9 cellular contexts compared by ENCODE assay signal in the genomic region with DNA sequence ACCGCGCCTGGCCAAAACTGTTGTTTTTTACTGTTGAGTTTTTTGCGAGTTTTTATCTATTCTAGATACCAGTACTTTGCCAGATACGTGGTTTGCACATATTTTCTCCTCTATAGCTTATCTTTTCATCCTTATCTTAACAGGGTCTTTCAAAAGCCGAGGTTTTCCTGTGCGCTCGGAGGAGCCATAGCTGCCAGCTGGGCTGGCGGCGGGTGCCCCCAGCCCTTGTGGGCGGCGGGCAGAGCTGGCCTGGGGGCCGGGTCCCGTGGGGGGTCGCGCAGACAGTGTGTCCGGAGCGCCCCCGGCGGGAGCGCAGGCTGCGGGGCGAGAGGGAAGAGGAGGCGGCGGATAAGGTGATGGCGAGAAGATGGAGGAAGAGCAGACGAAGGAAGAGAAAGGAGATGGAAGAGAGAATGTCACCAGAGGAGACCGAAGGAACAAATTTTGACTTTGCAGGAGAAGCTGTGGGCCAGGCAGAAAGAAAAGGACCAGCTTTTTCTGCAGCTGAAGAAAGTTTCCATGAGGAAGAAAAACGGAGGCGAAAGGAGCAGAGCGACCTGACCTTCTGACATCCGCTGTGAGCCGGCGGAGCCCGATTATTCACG. TPM values are rescaled to one million over a fixed set of nuclear protein-coding genes. Genes with fewer than 3 reads are reported as not detected.
DNase-seq lines count a peak whose midpoint lies in the region; ATAC-seq and TF ChIP-seq lines count a peak whose summit lies in the region.
"Had no signal": no experiment of that assay in that cellular context is flagged by ENCODE, and none has a peak within 500 bp of the region (broad histone marks: within the 10 kb centered on the region; RNA-seq: fewer than 3 reads in every experiment).

No MANE protein-coding gene starts in this region.

- peak overlapping the region; percentile 72 for H3K23ac ChIP-seq in IMR-90 (ENCODE audit: low read depth, low read length)

- no peak overlapping the region for H2BK20ac ChIP-seq in IMR-90 (ENCODE audit: low read depth, low read length)

- H3K9ac ChIP-seq in DND-41 (ENCODE audit: low read depth, low read length) (peak overlapping the region; percentile 42), IMR-90 (ENCODE audit: low read depth, low read length) (peak overlapping the region; percentile 13; the same call in 1 of the 2 replicates), neural progenitor cell (no peak overlapping the region)

- H3K9me1 ChIP-seq in IMR-90 (ENCODE audit: insufficient read depth, low read length), result no peaks in the 10 kb centered on the region

- H3K4me3 ChIP-seq in DND-41 (ENCODE audit: low read depth in 1 of 2, low read length in 2 of 2), result peak overlapping the region; percentile 12 to 53; a peak in 3 of 4 replicates
- no peak overlapping the region for H3K4me3 ChIP-seq in IMR-90 (ENCODE audit: insufficient read depth, low read depth, low read length)
- H3K4me3 ChIP-seq in dorsolateral prefrontal cortex, result peak overlapping the region; percentile 41 to 79 (median 64)
- no peak overlapping the region for H3K4me3 ChIP-seq in neural progenitor cell

- H3K4me1 Mint-ChIP-seq in neural progenitor cell, result peaks cover 8% of the 10 kb centered on the region

- DNase-seq in DND-41, result no peak
- DNase-seq in IMR-90, result no peak
- DNase-seq in dorsolateral prefrontal cortex, result peak in 1 of 10 donors; percentile 43
- no peak for DNase-seq in neural progenitor cell (ENCODE audit: low spot score)
- DNase-seq in erythroblast (lab: John Stamatoyannopoulos, UW), result no peak
- DNase-seq in putamen (ENCODE audit: low spot score), result no peak
- DNase-seq in stimulated activated naive CD4-positive, alpha-beta T cell treated with Interleukin-2 at 50 U/mL for 16 hours (lab: John Stamatoyannopoulos, UW), result no peak

- no peak overlapping the region for H3K27ac ChIP-seq in DND-41 (ENCODE audit: low read length)
- H3K27ac ChIP-seq in IMR-90 (ENCODE audit: insufficient read depth, low read length), result no peak overlapping the region
- peak overlapping the region in 56 of 59 donors; percentile 1 to 92 (median 74) for H3K27ac ChIP-seq in dorsolateral prefrontal cortex
- no peak overlapping the region for H3K27ac ChIP-seq in neural progenitor cell

- dilution Hi-C loops in IMR-90 (cut with HindIII; ENCODE audit: low sequenced_read_pairs, unreplicated experiment), result no loop called here

- no peaks in the 10 kb centered on the region for H3K36me3 Mint-ChIP-seq in neural progenitor cell

- 0 out of 2 replicates have a peak overlapping the region, but pooled peaks have one; percentile 19 for H2BK120ac ChIP-seq in IMR-90 (ENCODE audit: low read depth, low read length)

- BruUV-seq in IMR-90 (replicated peaks; lab: Mats Ljungman, UMichigan), result no TSS peak

- H3K4me1 ChIP-seq in DND-41 (ENCODE audit: insufficient read depth, low read length) (peaks cover 20% of the 10 kb centered on the region), IMR-90 (ENCODE audit: control insufficient read depth, insufficient read depth, low read length) (peaks cover 4% of the 10 kb centered on the region; the same call in 1 of the 2 replicates), neural progenitor cell (no peaks in the 10 kb centered on the region)

- 0 out of 2 replicates have a peak overlapping the region, but pooled peaks have one; percentile 3 for H3K14ac ChIP-seq in IMR-90 (replicated peaks; ENCODE audit: low read depth, low read length)

- CTCF ChIA-PET in IMR-90 (lab: Yijun Ruan, JAX), result no interaction called here

- no peaks in the 10 kb centered on the region for H3K9me3 Mint-ChIP-seq in neural progenitor cell

- WGBS in IMR-90 (ENCODE audit: extremely low coverage in 2 of 2, insufficient read length in 1 of 2), 2 experiments, result 15% methylated on average over 16 of the region's 35 CpGs; no CpG with 5 or more reads in 1 of the 2 experiments

- no peak for TF ChIP-seq POLR2A in IMR-90 (IDR thresholded peaks at IDR 0.05; ENCODE audit: low read depth, low read length)
- no peak for TF ChIP-seq POLR2A in erythroblast (IDR thresholded peaks at IDR 0.05; ENCODE audit: low read length)

- H3K27me3 Mint-ChIP-seq in neural progenitor cell (ENCODE audit: insufficient read depth, low read depth), result no peaks in the 10 kb centered on the region

- H2AFZ ChIP-seq in DND-41 (ENCODE audit: low read depth, low read length) (peak overlapping the region; percentile 79), IMR-90 (replicated peaks; ENCODE audit: low read length, poor library complexity) (peak overlapping the region; percentile 84), neural progenitor cell (replicated peaks) (peak overlapping the region; percentile 72)

- no peaks in the 10 kb centered on the region for H3F3A ChIP-seq in neural progenitor cell (ENCODE audit: low read depth)

- no peak overlapping the region for H3K27ac Mint-ChIP-seq in neural progenitor cell

- H2AK9ac ChIP-seq in IMR-90 (replicated peaks; ENCODE audit: low read depth, low read length, poor library complexity), result peak overlapping the region; percentile 19

- ATAC-seq in DND-41 (ENCODE audit: insufficient read depth, low read depth) (peak; percentile 70), GM21360 (IDR thresholded peaks at IDR 0.05; ENCODE audit: unreplicated experiment) (peak; percentile 24), IMR-90 (ENCODE audit: low read depth) (peak; percentile 19; the same call in 1 of the 2 replicates)

- in situ Hi-C loops in IMR-90 (cut with MboI; ENCODE audit: low sequenced_read_pairs), result no loop called here

- intact Hi-C loops in IMR-90 (cut with micrococcal nuclease), result no loop called here
- intact Hi-C loops in dorsolateral prefrontal cortex (cut with DNase I), result no loop called here

- no peak overlapping the region for H3K4me3 Mint-ChIP-seq in neural progenitor cell

- H3K4me2 ChIP-seq in DND-41 (ENCODE audit: insufficient read depth, low read length) (peak overlapping the region; percentile 69), IMR-90 (ENCODE audit: low read depth, low read length) (peak overlapping the region; percentile 78), neural progenitor cell (peak overlapping the region; percentile 38)

- no peak for TF ChIP-seq CTCF in DND-41 (IDR thresholded peaks at IDR 0.05; ENCODE audit: borderline replicate concordance, extremely low read depth, low read length, poor library complexity, severe bottlenecking)
- TF ChIP-seq CTCF in IMR-90 (conservative IDR thresholded peaks at IDR 0.05; ENCODE audit: low read depth, low read length), result no peak
- no peak for TF ChIP-seq CTCF in dorsolateral prefrontal cortex (IDR thresholded peaks at IDR 0.05 in 54 of 56, conservative IDR thresholded peaks at IDR 0.05 in 2 of 56; ENCODE audit: low read depth in 1 of 56, partially characterized antibody in 56 of 56)
- peak; percentile 8 for TF ChIP-seq CTCF in neural progenitor cell (IDR thresholded peaks at IDR 0.05)

- H3K4ac ChIP-seq in IMR-90 (ENCODE audit: low read depth, low read length), result no peak overlapping the region

- H4K8ac ChIP-seq in IMR-90 (ENCODE audit: low read depth in 2 of 2, low read length in 2 of 2), result peak overlapping the region; percentile 29 to 60; a peak in 3 of 4 replicates

- H3K27me3 ChIP-seq in DND-41 (ENCODE audit: insufficient read depth, low read length, poor library complexity) (peaks cover 24% of the 10 kb centered on the region), IMR-90 (ENCODE audit: control insufficient read depth, insufficient read depth, low read length) (peaks cover 1% of the 10 kb centered on the region; the same call in 1 of the 2 replicates), dorsolateral prefrontal cortex (no peaks in the 10 kb centered on the region), neural progenitor cell (peaks cover 11% of the 10 kb centered on the region)

- H4K5ac ChIP-seq in IMR-90 (ENCODE audit: low read depth, low read length), result no peak overlapping the region; the same call in 1 of the 2 replicates

- H3K9me3 ChIP-seq in DND-41 (ENCODE audit: insufficient read depth, low read length, severe bottlenecking) (no peaks in the 10 kb centered on the region), IMR-90 (ENCODE audit: control insufficient read depth, insufficient read depth, low read length) (no peaks in the 10 kb centered on the region), neural progenitor cell (ENCODE audit: low read depth) (no peaks in the 10 kb centered on the region)

- POLR2A ChIA-PET in IMR-90 (lab: Charles Lee; ENCODE audit: unreplicated experiment), result interaction anchor here (1.2 kb wide), 1 partner anchor 11 kb away, joined by 5 read pairs; a partner anchor contains a TSS

- H4K20me1 ChIP-seq in DND-41 (ENCODE audit: insufficient read depth, low read length), result peaks cover 6% of the 10 kb centered on the region; the same call in 1 of the 2 replicates
- no peaks in the 10 kb centered on the region for H4K20me1 ChIP-seq in IMR-90 (ENCODE audit: insufficient read depth, low read length)
- H4K20me1 ChIP-seq in neural progenitor cell (ENCODE audit: low read depth), result no peaks in the 10 kb centered on the region

- no peaks in the 10 kb centered on the region for H3K79me2 ChIP-seq in DND-41 (ENCODE audit: insufficient read depth, low read length)
- H3K79me2 ChIP-seq in neural progenitor cell (ENCODE audit: low read depth), result no peaks in the 10 kb centered on the region

- no peak for TF ChIP-seq RAD21 in IMR-90 (IDR thresholded peaks at IDR 0.05; ENCODE audit: low read length)

- no peak overlapping the region for H3K56ac ChIP-seq in IMR-90 (ENCODE audit: extremely low read depth, insufficient read depth, low read length)

- no peak overlapping the region for H3K18ac ChIP-seq in IMR-90 (ENCODE audit: low read depth, low read length)

- no peak overlapping the region for H2BK5ac ChIP-seq in IMR-90 (ENCODE audit: low read depth, low read length, poor library complexity, severe bottlenecking)

- H2BK15ac ChIP-seq in IMR-90 (ENCODE audit: low read depth, low read length), result no peak overlapping the region

- H4K91ac ChIP-seq in IMR-90 (ENCODE audit: insufficient read depth, low read depth, low read length), result no peak overlapping the region

- no peaks in the 10 kb centered on the region for H3K79me1 ChIP-seq in IMR-90 (ENCODE audit: low read depth in 1 of 2, low read length in 2 of 2)

- no peaks in the 10 kb centered on the region for H3K36me3 ChIP-seq in DND-41 (ENCODE audit: insufficient read depth, low read length)
- H3K36me3 ChIP-seq in IMR-90 (ENCODE audit: control insufficient read depth, insufficient read depth, low read length), result no peaks in the 10 kb centered on the region
- no peaks in the 10 kb centered on the region for H3K36me3 ChIP-seq in neural progenitor cell

- H2AK5ac ChIP-seq in IMR-90 (ENCODE audit: low read depth, low read length), result no peak overlapping the region

RNA-seq across cellular contexts. Expression of a gene that starts 11.0 kb away (rescaled TPM):
- total RNA-seq in IMR-90 (2012; rRNA removed) (310 and 449 TPM in 2 replicates), dorsolateral prefrontal cortex (100 to 1,000 TPM; 281 to 995 (median 685) TPM), neural progenitor cell (ENCODE audit: low replicate concordance) (841 and 1,764 TPM in 2 replicates)
- polyA plus RNA-seq in IMR-90 (2012; rRNA removed), result 259 and 320 TPM in 2 replicates
- polyA plus RNA-seq in IMR-90 (2012; cell fraction: cytosol; rRNA removed), result 50.3 and 161 TPM in 2 replicates
- 69.0 and 691 TPM in 2 replicates for polyA plus RNA-seq in IMR-90 (2012; cell fraction: nucleus; rRNA removed; ENCODE audit: low replicate concordance)

RNA-seq across cellular contexts. Expression of a gene that starts 33.9 kb away (rescaled TPM):
- 19.5 and 34.4 TPM in 2 replicates for total RNA-seq in IMR-90 (2012; rRNA removed)
- 21.2 and 27.9 TPM in 2 replicates for polyA plus RNA-seq in IMR-90 (2012; rRNA removed)
- polyA plus RNA-seq in IMR-90 (2012; cell fraction: cytosol; rRNA removed), result 2.6 and 6.5 TPM in 2 replicates
- polyA plus RNA-seq in IMR-90 (2012; cell fraction: nucleus; rRNA removed; ENCODE audit: low replicate concordance), result 4.0 and 15.8 TPM in 2 replicates
- 10 to 100 TPM in 114 of 120 experiments, 1 to 10 TPM in 6; 8.3 to 25.2 (median 14.2) TPM for total RNA-seq in dorsolateral prefrontal cortex
- 127 and 187 TPM in 2 replicates for total RNA-seq in neural progenitor cell (ENCODE audit: low replicate concordance)

RNA-seq across cellular contexts. Expression of a gene that starts 55.2 kb away (rescaled TPM):
- not detected in 2 replicates for total RNA-seq in IMR-90 (2012; rRNA removed)
- not detected in 2 replicates for polyA plus RNA-seq in IMR-90 (2012; rRNA removed)
- polyA plus RNA-seq in IMR-90 (2012; cell fraction: cytosol; rRNA removed), result not detected in 2 replicates
- not detected in 2 replicates for polyA plus RNA-seq in IMR-90 (2012; cell fraction: nucleus; rRNA removed; ENCODE audit: low replicate concordance)
- 1 to 10 TPM in 20 of 120 experiments, under 1 TPM in 83, not detected in 17; 0.15 to 2.5 (median 0.69) TPM for total RNA-seq in dorsolateral prefrontal cortex
- not detected in 2 replicates for total RNA-seq in neural progenitor cell (ENCODE audit: low replicate concordance)
- total RNA-seq: M059J had no signal

Comparison
In these comparisons a context has a peak if more than half of its experiments do, and no peak if none do; other contexts are left out.
1. ATAC-seq: peak in every context shown above with its lines; median percentile 70 in DND-41; 24 in GM21360; 19 in IMR-90.
2. H3K27ac ChIP-seq: peak in dorsolateral prefrontal cortex (56 of 59); none in DND-41 (single experiment), IMR-90 (single experiment) and neural progenitor cell (single experiment).
3. H3K4me3 ChIP-seq: peak in DND-41 (2 of 2) and dorsolateral prefrontal cortex (59 of 59); none in IMR-90 (single experiment) and neural progenitor cell (single experiment).
4. Peak in every context shown above with its lines, with median percentiles within 50 percentile points of each other: H2AFZ ChIP-seq and H3K4me2 ChIP-seq.